14 cellular contexts compared by ENCODE assay signal in the genomic region with DNA sequence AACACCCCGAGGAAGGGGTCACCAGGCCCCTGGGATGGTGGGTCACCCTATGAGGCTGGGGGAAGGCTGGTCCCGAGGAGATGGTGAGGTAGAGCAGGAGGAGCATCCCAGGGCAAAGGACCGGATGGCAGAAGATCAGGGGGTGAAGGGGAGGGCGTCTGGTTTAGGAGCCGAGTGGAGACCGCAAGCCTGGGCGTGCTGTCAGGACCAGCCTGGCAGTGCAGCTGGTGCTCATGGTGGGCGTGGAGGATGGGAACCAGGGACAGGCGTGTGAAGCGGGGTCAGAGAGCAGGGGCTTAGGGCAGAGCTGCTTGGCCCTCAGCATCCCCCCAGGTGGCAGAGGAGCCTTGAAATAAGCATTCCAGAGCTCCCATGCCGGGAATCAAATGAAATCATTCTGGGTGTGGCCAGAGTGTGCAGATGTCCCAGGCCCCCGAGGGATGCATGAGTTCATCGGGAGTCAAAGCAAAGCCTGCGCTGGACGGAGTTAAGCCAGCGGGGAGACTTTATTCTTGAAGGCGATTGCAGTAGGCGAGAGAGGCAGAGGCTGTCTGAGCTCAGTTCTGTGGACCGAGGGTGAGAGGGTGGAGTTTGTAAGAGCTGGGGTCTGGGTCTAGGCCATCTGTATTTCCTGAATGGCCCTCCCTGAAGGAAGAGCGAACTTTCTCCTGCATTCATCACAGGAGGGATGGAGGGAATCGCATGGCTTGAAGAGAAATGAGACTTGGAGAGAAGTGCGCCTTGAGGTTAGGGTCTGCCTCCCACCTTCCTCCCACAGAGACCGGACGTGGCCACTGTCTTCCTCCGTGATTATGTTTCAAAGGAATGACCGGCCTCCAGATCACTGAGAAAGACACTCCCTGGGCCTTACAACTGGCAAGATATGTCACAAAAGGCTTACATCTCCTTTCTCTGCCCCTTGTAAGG. TPM values are rescaled to one million over a fixed set of nuclear protein-coding genes. Genes with fewer than 3 reads are reported as not detected.
DNase-seq lines count a peak whose midpoint lies in the region; ATAC-seq and TF ChIP-seq lines count a peak whose summit lies in the region.
"Had no signal": no experiment of that assay in that cellular context is flagged by ENCODE, and none has a peak within 500 bp of the region (broad histone marks: within the 10 kb centered on the region; RNA-seq: fewer than 3 reads in every experiment).

No MANE protein-coding gene starts in this region.

- H3K9me3 Mint-ChIP-seq in glutamatergic neuron (ENCODE audit: unreplicated experiment), result peaks cover 19% of the 10 kb centered on the region
- no peaks in the 10 kb centered on the region for H3K9me3 Mint-ChIP-seq in osteocyte (ENCODE audit: unreplicated experiment)
- H3K9me3 Mint-ChIP-seq: activated naive CD4-positive, alpha-beta T cell treated with anti-CD3 and anti-CD28 coated beads, Interleukin-2, amount 10 ng/mL, durations not matched to agents 7 days and 5 days; naive thymus-derived CD4-positive, alpha-beta T cell had no signal

- peak; percentile 94 for DNase-seq in AG20443 (ENCODE audit: low spot score)
- DNase-seq in SJCRH30, result peak; percentile 11 to 19
- peak; percentile 79 for DNase-seq in glutamatergic neuron
- no peak for DNase-seq in osteocyte (ENCODE audit: extremely low spot score, unreplicated experiment)
- no peak for DNase-seq in activated effector memory CD4-positive, alpha-beta T cell treated with anti-CD3 and anti-CD28 coated beads, Interleukin-2, amount 50 U/mL, for 16 hours
- DNase-seq: activated naive CD4-positive, alpha-beta T cell treated with anti-CD3 and anti-CD28 coated beads, Interleukin-2, amount 10 ng/mL, durations not matched to agents 7 days and 5 days; GF-D8; naive thymus-derived CD4-positive, alpha-beta T cell; NCI-H1417; T1000 had no signal

- H3K27me3 ChIP-seq in SJCRH30, result no peaks in the 10 kb centered on the region

- peak overlapping the region; percentile 92 for H3K27ac Mint-ChIP-seq in glutamatergic neuron (ENCODE audit: unreplicated experiment)
- H3K27ac Mint-ChIP-seq in osteocyte (ENCODE audit: unreplicated experiment), result peak overlapping the region; percentile 76
- H3K27ac Mint-ChIP-seq: activated naive CD4-positive, alpha-beta T cell treated with anti-CD3 and anti-CD28 coated beads, Interleukin-2, amount 10 ng/mL, durations not matched to agents 7 days and 5 days; B cell; naive thymus-derived CD4-positive, alpha-beta T cell had no signal

- H3K27ac ChIP-seq in SJCRH30, result no peak overlapping the region

- H3K36me3 Mint-ChIP-seq in glutamatergic neuron (ENCODE audit: unreplicated experiment) (peaks cover 3% of the 10 kb centered on the region), osteocyte (ENCODE audit: unreplicated experiment) (no peaks in the 10 kb centered on the region)
- H3K36me3 Mint-ChIP-seq: activated naive CD4-positive, alpha-beta T cell treated with anti-CD3 and anti-CD28 coated beads, Interleukin-2, amount 10 ng/mL, durations not matched to agents 7 days and 5 days; naive thymus-derived CD4-positive, alpha-beta T cell had no signal

- H3K4me1 ChIP-seq in SJCRH30, result no peaks in the 10 kb centered on the region

- peak overlapping the region; percentile 61 for H3K4me3 Mint-ChIP-seq in glutamatergic neuron (ENCODE audit: unreplicated experiment)
- H3K4me3 Mint-ChIP-seq in osteocyte (ENCODE audit: unreplicated experiment), result no peak overlapping the region
- H3K4me3 Mint-ChIP-seq: activated naive CD4-positive, alpha-beta T cell treated with anti-CD3 and anti-CD28 coated beads, Interleukin-2, amount 10 ng/mL, durations not matched to agents 7 days and 5 days; B cell; naive thymus-derived CD4-positive, alpha-beta T cell had no signal

- H3K27me3 Mint-ChIP-seq in glutamatergic neuron (ENCODE audit: unreplicated experiment) (peaks cover 12% of the 10 kb centered on the region), osteocyte (ENCODE audit: unreplicated experiment) (peaks cover 3% of the 10 kb centered on the region)

- H3K4me3 ChIP-seq in SJCRH30, result no peak overlapping the region

- no peaks in the 10 kb centered on the region for H3K9me3 ChIP-seq in SJCRH30 (replicated peaks)

- ATAC-seq in HG02840 (IDR thresholded peaks at IDR 0.05; ENCODE audit: low FRiP score, unreplicated experiment) (no peak), GM19023 (IDR thresholded peaks at IDR 0.05; ENCODE audit: unreplicated experiment) (no peak), GM19467 (IDR thresholded peaks at IDR 0.05; ENCODE audit: unreplicated experiment) (no peak)
- ATAC-seq: naive thymus-derived CD4-positive, alpha-beta T cell had no signal

- H3K4me1 Mint-ChIP-seq in glutamatergic neuron (ENCODE audit: low read depth, unreplicated experiment) (peaks cover 46% of the 10 kb centered on the region), osteocyte (ENCODE audit: unreplicated experiment) (peaks cover 27% of the 10 kb centered on the region)
- H3K4me1 Mint-ChIP-seq: activated naive CD4-positive, alpha-beta T cell treated with anti-CD3 and anti-CD28 coated beads, Interleukin-2, amount 10 ng/mL, durations not matched to agents 7 days and 5 days had no signal

- H3K36me3 ChIP-seq in SJCRH30, result no peaks in the 10 kb centered on the region

- TF ChIP-seq CTCF in glutamatergic neuron (IDR thresholded peaks at IDR 0.05; ENCODE audit: partially characterized antibody, unreplicated experiment) (no peak), osteocyte (IDR thresholded peaks at IDR 0.05) (no peak)

RNA-seq across cellular contexts. Expression of a gene that starts 33.2 kb away (rescaled TPM):
- 0.20 TPM in 1 of 2 replicates, not detected in the other for total RNA-seq in SJCRH30 (2014; rRNA removed; shearing (Covaris generic))
- 82.6 TPM for total RNA-seq in glutamatergic neuron (ENCODE audit: unreplicated experiment)
- 13.8 and 18.6 TPM in 2 replicates for total RNA-seq in osteocyte

Comparison
In these comparisons a context has a peak if more than half of its experiments do, and no peak if none do; other contexts are left out.
1. DNase-seq: peak in AG20443 (single experiment), SJCRH30 (2 of 2) and glutamatergic neuron (single experiment); none in osteocyte (single experiment) and activated effector memory CD4-positive, alpha-beta T cell treated with anti-CD3 and anti-CD28 coated beads, Interleukin-2, amount 50 U/mL, for 16 hours (single experiment).
2. RNA of a gene that starts 33.2 kb away (total RNA-seq): 82.6 TPM in glutamatergic neuron (single experiment) and 13.8 to 18.6 TPM in osteocyte; 0.20 TPM in SJCRH30; every median in the first group is over 10 times any median in the second.